12 cellular contexts compared by ENCODE assay signal in the genomic region with DNA sequence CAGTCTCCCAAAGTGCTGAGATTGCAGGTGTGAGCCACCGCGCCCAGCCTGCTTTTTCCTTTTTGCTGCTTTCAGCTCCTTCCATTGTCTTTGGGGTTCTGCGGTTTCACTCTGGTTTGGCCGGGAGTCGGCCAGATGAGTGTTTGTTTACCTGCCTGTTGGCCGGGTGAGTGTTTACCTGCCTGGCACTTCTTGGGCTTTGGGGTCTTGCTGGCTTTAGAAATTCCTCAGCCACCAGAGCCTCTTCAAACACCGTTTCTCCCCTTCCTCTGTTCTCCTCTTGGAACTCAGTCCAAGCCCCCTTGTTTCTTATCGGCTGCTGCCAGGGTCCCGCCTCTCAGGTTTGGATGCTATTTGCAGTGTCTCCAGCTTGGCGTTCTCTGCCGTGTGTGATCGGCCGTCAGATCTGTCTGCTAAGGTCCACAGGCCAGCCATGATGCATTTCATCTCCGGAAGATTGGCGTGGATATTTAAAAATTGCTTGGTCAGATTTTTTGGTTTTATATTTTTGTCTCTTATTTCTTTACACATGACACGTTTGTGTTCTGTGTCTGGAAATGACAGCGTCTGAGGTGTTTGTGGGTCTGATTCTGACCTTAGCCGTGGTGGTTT. TPM values are rescaled to one million over a fixed set of nuclear protein-coding genes. Genes with fewer than 3 reads are reported as not detected.
DNase-seq lines count a peak whose midpoint lies in the region; ATAC-seq and TF ChIP-seq lines count a peak whose summit lies in the region.
"Had no signal": no experiment of that assay in that cellular context is flagged by ENCODE, and none has a peak within 500 bp of the region (broad histone marks: within the 10 kb centered on the region; RNA-seq: fewer than 3 reads in every experiment).

No MANE protein-coding gene starts in this region.

- peak overlapping the region; percentile 31 for H3K4me3 ChIP-seq in CD8-positive, alpha-beta memory T cell (ENCODE audit: low read length)
- H3K4me3 ChIP-seq: mucosa of descending colon, uterus had no signal

- POLR2A ChIA-PET in CD8-positive, alpha-beta memory T cell (lab: Charles Lee), result interaction anchor here (0.6 to 2.5 kb wide), 7 partner anchors 22 to 106 kb away, joined by 3 to 22 read pairs (median 9); partner anchors contain the start of genes D2HGDH, DTYMK and RTP5
- POLR2A ChIA-PET in T-cell (lab: Charles Lee), result interaction anchor here in 1 of 2 donors (0.6 to 2.0 kb wide), 2 partner anchors 76 to 106 kb away, joined by 3 to 9 read pairs; partner anchors contain the start of gene DTYMK

- H3K27me3 Mint-ChIP-seq in CD8-positive, alpha-beta memory T cell, result peaks cover 0 to 8% of the 10 kb centered on the region in 2 donors
- H3K27me3 Mint-ChIP-seq in T-cell, result no peaks in the 10 kb centered on the region

- H3K27ac ChIP-seq in C4-2B, result peak overlapping the region; percentile 30
- H3K27ac ChIP-seq in CD8-positive, alpha-beta memory T cell (ENCODE audit: low read depth, low read length), result peak overlapping the region; percentile 85
- H3K27ac ChIP-seq: uterus had no signal

- peak in 3 of 4 experiments; percentile 4 to 35 (median 24) for ATAC-seq in T-cell (replicated peaks in 1 of 4)
- ATAC-seq in GM19455 (IDR thresholded peaks at IDR 0.05; ENCODE audit: unreplicated experiment), result no peak

- no peaks in the 10 kb centered on the region for H3K27me3 ChIP-seq in CD8-positive, alpha-beta memory T cell (ENCODE audit: insufficient read depth, low read length, poor library complexity, severe bottlenecking)
- H3K27me3 ChIP-seq: uterus had no signal

- peak overlapping the region; percentile 53 to 87 (median 82) for H3K4me3 Mint-ChIP-seq in CD8-positive, alpha-beta memory T cell
- peak overlapping the region; percentile 67 to 71 (median 69) for H3K4me3 Mint-ChIP-seq in T-cell

- TF ChIP-seq CTCF in C4-2B (conservative IDR thresholded peaks at IDR 0.05), result no peak

- no peaks in the 10 kb centered on the region for H3K9me3 ChIP-seq in CD8-positive, alpha-beta memory T cell (ENCODE audit: low read length)
- H3K9me3 ChIP-seq: uterus had no signal

- peaks cover 9 to 22% (median 17%) of the 10 kb centered on the region in 3 donors for H3K36me3 Mint-ChIP-seq in CD8-positive, alpha-beta memory T cell
- H3K36me3 Mint-ChIP-seq in T-cell, result peaks cover 22% of the 10 kb centered on the region

- H3K4me1 Mint-ChIP-seq in CD8-positive, alpha-beta memory T cell, result peaks cover 31 to 40% (median 40%) of the 10 kb centered on the region in 3 donors
- H3K4me1 Mint-ChIP-seq in T-cell, result peaks cover 16 to 35% (median 20%) of the 10 kb centered on the region in 3 donors

- peaks cover 0 to 3% (median 2%) of the 10 kb centered on the region in 5 donors for H3K9me3 Mint-ChIP-seq in CD8-positive, alpha-beta memory T cell
- H3K9me3 Mint-ChIP-seq in T-cell, result peaks cover 0 to 3% (median 3%) of the 10 kb centered on the region in 3 donors

- H3K36me3 ChIP-seq in CD8-positive, alpha-beta memory T cell (ENCODE audit: insufficient read depth, low read length), result no peaks in the 10 kb centered on the region
- H3K36me3 ChIP-seq: uterus had no signal

- peak overlapping the region; percentile 92 to 100 (median 98) for H3K27ac Mint-ChIP-seq in CD8-positive, alpha-beta memory T cell
- peak overlapping the region; percentile 86 to 88 for H3K27ac Mint-ChIP-seq in T-cell

- DNase-seq in CD8-positive, alpha-beta memory T cell, result peak in 3 of 5 donors; percentile 21 to 56 (median 31)
- DNase-seq in T-cell (peak in 5 of 34 experiments; percentile 6 to 22 (median 16)), iPS-NIHi11 (ENCODE audit: low spot score) (peak; percentile 4), occipital lobe (lab: John Stamatoyannopoulos, UW) (no peak), Ammon's horn (ENCODE audit: low spot score) (no peak)
- DNase-seq: NCI-H1436 treated with DMSO at 0.1 percent for 48 hours had no signal

- CTCF ChIA-PET in CD8-positive, alpha-beta memory T cell (lab: Charles Lee), result interaction anchor here (1.0 to 4.3 kb wide), 12 partner anchors 15 to 116 kb away, joined by 3 to 14 read pairs (median 4); partner anchors contain the start of genes D2HGDH and RTP5
- CTCF ChIA-PET in T-cell (lab: Charles Lee), result interaction anchor here in 1 of 2 donors (1.0 to 1.5 kb wide), 4 partner anchors 21 to 116 kb away, joined by 4 to 10 read pairs (median 5); no protein-coding TSS in a partner anchor

- H3K4me1 ChIP-seq in CD8-positive, alpha-beta memory T cell (ENCODE audit: insufficient read depth, low read length), result peaks cover 22% of the 10 kb centered on the region
- H3K4me1 ChIP-seq: uterus had no signal

RNA-seq across cellular contexts. Expression of gene GAL3ST2, which starts 14.2 kb away (rescaled TPM):
- under 1 TPM in 1 of 2 experiments, not detected in 1; 0.16 TPM for total RNA-seq in CD8-positive, alpha-beta memory T cell
- not detected for polyA plus RNA-seq in CD8-positive, alpha-beta memory T cell
- total RNA-seq in T-cell (1 to 10 TPM in 1 of 5 donors, under 1 TPM in 1, not detected in 3; 0.80 to 1.4 TPM), occipital lobe (0.16 TPM)
- total RNA-seq: aorta, HT-29 had no signal
- polyA plus RNA-seq: aorta had no signal

RNA-seq across cellular contexts. Expression of gene D2HGDH, which starts 28.0 kb away (rescaled TPM):
- total RNA-seq in CD8-positive, alpha-beta memory T cell, result 10 to 100 TPM; 22.9 to 23.4 TPM
- polyA plus RNA-seq in CD8-positive, alpha-beta memory T cell, result 5.7 TPM
- total RNA-seq in T-cell, result 10 to 100 TPM; 48.6 to 58.3 (median 54.0) TPM
- 8.0 TPM for total RNA-seq in occipital lobe

RNA-seq across cellular contexts. Expression of gene NEU4, which starts 46.6 kb away (rescaled TPM):
- not detected for total RNA-seq in CD8-positive, alpha-beta memory T cell
- not detected for polyA plus RNA-seq in CD8-positive, alpha-beta memory T cell
- total RNA-seq in T-cell (1 to 10 TPM in 2 of 5 donors, under 1 TPM in 1, not detected in 2; 0.26 to 1.6 (median 1.4) TPM), occipital lobe (0.31 TPM)

Comparison
In these comparisons a context has a peak if more than half of its experiments do, and no peak if none do; other contexts are left out.
1. DNase-seq: peak in CD8-positive, alpha-beta memory T cell (3 of 5) and iPS-NIHi11 (single experiment); none in occipital lobe (single experiment) and Ammon's horn (single experiment).